13 cellular contexts compared by ENCODE assay signal in genomic region chr4:5524900-5525299, GRCh38.
DNase-seq lines count a peak whose midpoint lies in the region; ATAC-seq and TF ChIP-seq lines count a peak whose summit lies in the region.
"Had no signal": no experiment of that assay in that cellular context is flagged by ENCODE, and none has a peak within 500 bp of the region (broad histone marks: within the 10 kb centered on the region; RNA-seq: fewer than 3 reads in every experiment).

No MANE protein-coding gene starts in this region.

- intact Hi-C loops in breast epithelium (cut with DNase I; ENCODE audit: low total_unique reads), result no loop called here

- H3K27ac Mint-ChIP-seq in HFFc6, result no peak overlapping the region
- H3K27ac Mint-ChIP-seq: activated naive CD8-positive, alpha-beta T cell treated with anti-CD3 and anti-CD28 coated beads for 36 hours had no signal

- H3K4me3 ChIP-seq in AG10803 (ENCODE audit: low read length), result no peak overlapping the region
- H3K4me3 ChIP-seq in breast epithelium, result no peak overlapping the region

- no peak for ATAC-seq in activated CD4-positive, CD25-positive, alpha-beta regulatory T cell treated with anti-CD3 and anti-CD28 coated beads, Interleukin-2, amount 50 U/mL, for 24 hours

- TF ChIP-seq POLR2A in breast epithelium (IDR thresholded peaks at IDR 0.05), result no peak

- H3K36me3 ChIP-seq in breast epithelium, result no peaks in the 10 kb centered on the region

- no peak overlapping the region for H3K4me3 Mint-ChIP-seq in HFFc6
- H3K4me3 Mint-ChIP-seq: activated naive CD8-positive, alpha-beta T cell treated with anti-CD3 and anti-CD28 coated beads for 36 hours had no signal

- H3K4me1 ChIP-seq in breast epithelium, result peaks cover 0 to 5% of the 10 kb centered on the region in 2 donors

- no peaks in the 10 kb centered on the region for H3K27me3 Mint-ChIP-seq in HFFc6 (ENCODE audit: insufficient read depth)
- H3K27me3 Mint-ChIP-seq: activated naive CD8-positive, alpha-beta T cell treated with anti-CD3 and anti-CD28 coated beads for 36 hours had no signal

- peaks cover 8% of the 10 kb centered on the region; the same call in 1 of the 2 replicates for H3K36me3 Mint-ChIP-seq in HFFc6 (ENCODE audit: low read depth)
- H3K36me3 Mint-ChIP-seq: activated naive CD8-positive, alpha-beta T cell treated with anti-CD3 and anti-CD28 coated beads for 36 hours had no signal

- H3K4me1 Mint-ChIP-seq in HFFc6 (ENCODE audit: low read depth), result 0 out of 2 replicates have a peak, but pooled peaks cover 4% of the 10 kb centered on the region
- H3K4me1 Mint-ChIP-seq: activated naive CD8-positive, alpha-beta T cell treated with anti-CD3 and anti-CD28 coated beads for 36 hours had no signal

- TF ChIP-seq CTCF in AG10803 (conservative IDR thresholded peaks at IDR 0.05; ENCODE audit: low read length), result no peak
- no peak for TF ChIP-seq CTCF in breast epithelium (IDR thresholded peaks at IDR 0.05)
- no peak for TF ChIP-seq CTCF in HFFc6 (IDR thresholded peaks at IDR 0.05)

- no peaks in the 10 kb centered on the region for H3K27me3 ChIP-seq in breast epithelium

- no peaks in the 10 kb centered on the region for H3K9me3 ChIP-seq in breast epithelium

- H3K9me3 Mint-ChIP-seq in HFFc6, result no peaks in the 10 kb centered on the region

- peak; percentile 64 for DNase-seq in AG10803 (ENCODE audit: low read depth)
- peak; percentile 54 for DNase-seq in NCI-H1092 treated with DMSO at 0.1 percent for 48 hours (lab: John Stamatoyannopoulos, UW)
- peak; percentile 60 to 74 for DNase-seq in breast epithelium (ENCODE audit: low spot score in 2 of 2)
- DNase-seq in kidney glomerular epithelial cell (lab: John Stamatoyannopoulos, UW), result peak; percentile 47
- DNase-seq in middle frontal gyrus (ENCODE audit: extremely low spot score, low spot score), result no peak
- DNase-seq in RKO (ENCODE audit: low spot score), result no peak
- DNase-seq in HFFc6, result no peak
- DNase-seq: activated CD4-positive, alpha-beta T cell treated with anti-CD3 and anti-CD28 coated beads, Interleukin-2, amount 50 U/mL, for 1 hour; activated naive CD8-positive, alpha-beta T cell treated with anti-CD3 and anti-CD28 coated beads for 36 hours; C1 segment of cervical spinal cord; midbrain; stimulated activated naive CD4-positive, alpha-beta T cell treated with Interleukin-2 at 50 U/mL for 16 hours had no signal

- peak overlapping the region; percentile 69 to 70 for H3K27ac ChIP-seq in breast epithelium

Comparison
In these comparisons a context has a peak if more than half of its experiments do, and no peak if none do; other contexts are left out.
1. DNase-seq: peak in AG10803 (single experiment), NCI-H1092 treated with DMSO at 0.1 percent for 48 hours (single experiment), breast epithelium (2 of 2) and kidney glomerular epithelial cell (single experiment); none in middle frontal gyrus (single experiment), RKO (single experiment) and HFFc6 (single experiment).